In genomic region chr15:80152896-80153876, GRCh38 we compare ENCODE assay signal across 1 cellular context.
TF ChIP-seq lines count a peak whose summit lies in the region.

FAH (plus strand) TSS chr15:80152999; CDS start chr15:80153055, 56 bp downstream.

TF ChIP-seq in GM12878, 131 proteins besides CTCF, POLR2A, EP300 and RAD21 (continued from another document):
- TF ChIP-seq BACH1 (IDR thresholded peaks at IDR 0.05; ENCODE audit: borderline replicate concordance) = peak; percentile 79
- 0 out of 2 replicates have a peak, but pooled peaks have one; percentile 13 for TF ChIP-seq YY1 (IDR thresholded peaks at IDR 0.05; ENCODE audit: low read depth, low read length)
- TF ChIP-seq E4F1 (IDR thresholded peaks at IDR 0.05; ENCODE audit: borderline replicate concordance, partially characterized antibody) = peak; percentile 29
- 0 out of 2 replicates have a peak, but pooled peaks have one; percentile 54 for TF ChIP-seq RELB (IDR thresholded peaks at IDR 0.05; ENCODE audit: low read depth)
- TF ChIP-seq EED (IDR thresholded peaks at IDR 0.05; ENCODE audit: low read depth) = 0 out of 2 replicates have a peak, but pooled peaks have one; percentile 24
- TF ChIP-seq CBFB (IDR thresholded peaks at IDR 0.05; ENCODE audit: low read depth) = peak; percentile 30; the same call in 1 of the 2 replicates
- peak; percentile 7; the same call in 1 of the 2 replicates for TF ChIP-seq SPI1 (IDR thresholded peaks at IDR 0.05; ENCODE audit: borderline replicate concordance, insufficient read depth, low read depth, low read length)
- peak; percentile 66 for TF ChIP-seq RUNX3 (IDR thresholded peaks at IDR 0.05; ENCODE audit: low read length)
- TF ChIP-seq MXI1 (IDR thresholded peaks at IDR 0.05; ENCODE audit: low read depth, low read length) = peak; percentile 45; the same call in 1 of the 2 replicates
- peak; percentile 20 to 56; a peak in 2 of 4 replicates for TF ChIP-seq IKZF2 (IDR thresholded peaks at IDR 0.05)
- no peak for TF ChIP-seq EZH2 (IDR thresholded peaks at IDR 0.05; ENCODE audit: borderline replicate concordance, control insufficient read depth, low read depth, low read length)
- no peak for TF ChIP-seq JUND (IDR thresholded peaks at IDR 0.05; ENCODE audit: low read depth, low read length)
- peak; percentile 31; the same call in 1 of the 2 replicates for TF ChIP-seq PKNOX1 (IDR thresholded peaks at IDR 0.05)
- peak in 1 of 2 experiments; percentile 58; a peak in 1 of 3 replicates for TF ChIP-seq EGR1 (IDR thresholded peaks at IDR 0.05; ENCODE audit: borderline replicate concordance in 1 of 2, low read depth in 2 of 2, low read length in 2 of 2)
- TF ChIP-seq IRF4 (IDR thresholded peaks at IDR 0.05; ENCODE audit: low read depth, low read length) = 0 out of 2 replicates have a peak, but pooled peaks have one; percentile 5
- TF ChIP-seq DPF2 (IDR thresholded peaks at IDR 0.05) = peak; percentile 30; the same call in 1 of the 2 replicates
- no peak for TF ChIP-seq TCF3 (IDR thresholded peaks at IDR 0.05; ENCODE audit: borderline replicate concordance, insufficient read depth, low read depth, low read length)
- 0 out of 2 replicates have a peak, but pooled peaks have one; percentile 11 for TF ChIP-seq CREM (IDR thresholded peaks at IDR 0.05; ENCODE audit: low read depth)
- TF ChIP-seq NKRF (conservative IDR thresholded peaks at IDR 0.05) = peak; percentile 63; the same call in 1 of the 2 replicates
- no peak; the same call in 1 of the 2 replicates for TF ChIP-seq GATAD2B (conservative IDR thresholded peaks at IDR 0.05; ENCODE audit: low read depth)
- peak; percentile 44; the same call in 1 of the 2 replicates for TF ChIP-seq NR2C1 (IDR thresholded peaks at IDR 0.05)
- 0 out of 2 replicates have a peak, but pooled peaks have one; percentile 22 for TF ChIP-seq LARP7 (IDR thresholded peaks at IDR 0.05)
- TF ChIP-seq ZNF622 (IDR thresholded peaks at IDR 0.05) = no peak
- TF ChIP-seq MLLT1 (IDR thresholded peaks at IDR 0.05) = peak; percentile 70
